14 cellular contexts compared by ENCODE assay signal in the genomic region with DNA sequence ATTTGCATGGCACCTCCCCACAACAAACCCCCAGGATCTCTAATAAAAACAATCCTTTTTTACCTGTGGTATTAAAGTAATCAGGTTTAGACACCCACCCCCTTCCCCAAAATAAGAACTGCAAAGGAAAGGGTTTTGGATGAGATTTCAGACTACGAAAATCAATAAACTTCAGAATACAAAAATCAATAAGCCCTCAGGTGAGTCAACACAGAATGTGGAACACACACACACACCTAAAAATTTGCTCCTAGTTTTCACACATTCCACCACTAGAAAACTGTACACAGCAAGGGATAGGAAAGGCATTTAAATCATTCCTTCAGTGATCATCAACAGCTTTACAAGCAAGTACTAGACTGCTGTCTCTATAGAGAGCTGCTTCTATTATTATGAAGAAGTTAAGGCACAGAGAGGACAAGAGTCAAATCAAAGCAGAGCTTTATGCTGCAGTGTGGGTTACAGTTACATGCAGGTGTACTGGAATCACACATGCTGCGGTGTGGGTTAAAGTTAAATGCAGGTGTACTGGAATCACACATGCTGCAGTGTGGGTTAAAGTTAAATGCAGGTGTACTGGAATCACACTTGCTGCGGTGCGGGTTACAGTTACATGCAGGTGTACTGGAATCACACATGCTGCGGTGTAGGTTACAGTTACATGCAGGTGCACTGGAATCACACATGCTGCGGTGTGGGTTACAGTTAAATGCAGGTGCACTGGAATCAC. TPM values are rescaled to one million over a fixed set of nuclear protein-coding genes. Genes with fewer than 3 reads are reported as not detected.
DNase-seq lines count a peak whose midpoint lies in the region; ATAC-seq and TF ChIP-seq lines count a peak whose summit lies in the region.
"Had no signal": no experiment of that assay in that cellular context is flagged by ENCODE, and none has a peak within 500 bp of the region (broad histone marks: within the 10 kb centered on the region; RNA-seq: fewer than 3 reads in every experiment).

No MANE protein-coding gene starts in this region.

- ATAC-seq in left ventricle myocardium superior: no peak
- ATAC-seq: natural killer cell had no signal

- intact Hi-C loops in left ventricle myocardium superior (cut with micrococcal nuclease): no loop called here
- intact Hi-C loops in adrenal gland (cut with DNase I): loop anchor here in 1 of 2 donors (5.0 kb wide), 1 partner anchor 66 kb away; no protein-coding TSS in a partner anchor

- H3K27ac ChIP-seq in right atrium auricular region (peak overlapping the region; percentile 62 to 79), adrenal gland (no peak overlapping the region), SJCRH30 (no peak overlapping the region)
- no peak overlapping the region for H3K27ac ChIP-seq in effector memory CD4-positive, alpha-beta T cell (ENCODE audit: insufficient read depth, low read length, poor library complexity, severe bottlenecking)

- H3K27me3 ChIP-seq in right atrium auricular region (no peaks in the 10 kb centered on the region), adrenal gland (no peaks in the 10 kb centered on the region), SJCRH30 (no peaks in the 10 kb centered on the region)
- no peaks in the 10 kb centered on the region for H3K27me3 ChIP-seq in effector memory CD4-positive, alpha-beta T cell (replicated peaks; ENCODE audit: control insufficient read depth, insufficient read depth, low read length, poor library complexity, severe bottlenecking)
- H3K27me3 ChIP-seq: tibial nerve had no signal

- no peaks in the 10 kb centered on the region for H3K9me3 ChIP-seq in right atrium auricular region
- H3K9me3 ChIP-seq in effector memory CD4-positive, alpha-beta T cell (ENCODE audit: control insufficient read depth, low read length): no peaks in the 10 kb centered on the region
- no peaks in the 10 kb centered on the region for H3K9me3 ChIP-seq in adrenal gland (replicated peaks in 1 of 3)
- H3K9me3 ChIP-seq in SJCRH30 (replicated peaks): no peaks in the 10 kb centered on the region
- H3K9me3 ChIP-seq: tibial nerve had no signal

- TF ChIP-seq POLR2A in adrenal gland (IDR thresholded peaks at IDR 0.05): no peak

- DNase-seq in right atrium auricular region (ENCODE audit: low spot score) (no peak), left ventricle myocardium superior (no peak), NCI-H526 (lab: John Stamatoyannopoulos, UW) (peak; percentile 46 to 73), adrenal gland (no peak), NCI-H2171 (lab: John Stamatoyannopoulos, UW) (no peak), SJCRH30 (no peak)
- DNase-seq in effector memory CD4-positive, alpha-beta T cell: no peak
- DNase-seq: activated CD8-positive, alpha-beta memory T cell treated with anti-CD3 and anti-CD28 coated beads, Interleukin-2, amount 50 U/mL, for 4 hours; dermis blood vessel endothelial cell; natural killer cell; NCI-H1694 treated with DMSO at 0.1 percent for 48 hours; NCI-H774; SHP77 had no signal

- H3K4me3 ChIP-seq in right atrium auricular region (no peak overlapping the region), adrenal gland (no peak overlapping the region), SJCRH30 (no peak overlapping the region)
- H3K4me3 ChIP-seq in effector memory CD4-positive, alpha-beta T cell (ENCODE audit: insufficient read depth, low read depth, low read length, poor library complexity, severe bottlenecking): peak overlapping the region; percentile 2
- H3K4me3 ChIP-seq: tibial nerve had no signal

- no peak for TF ChIP-seq CTCF in right atrium auricular region (IDR thresholded peaks at IDR 0.05)
- TF ChIP-seq CTCF in adrenal gland (IDR thresholded peaks at IDR 0.05): no peak

- H3K36me3 ChIP-seq in right atrium auricular region (no peaks in the 10 kb centered on the region), adrenal gland (replicated peaks in 1 of 2) (no peaks in the 10 kb centered on the region), SJCRH30 (0 out of 2 replicates have a peak, but pooled peaks cover 2% of the 10 kb centered on the region)
- no peaks in the 10 kb centered on the region for H3K36me3 ChIP-seq in effector memory CD4-positive, alpha-beta T cell (ENCODE audit: control insufficient read depth, insufficient read depth, low read length)
- H3K36me3 ChIP-seq: tibial nerve had no signal

- 83 to 96% (median 90%) methylated on average over 6 of the region's 6 CpGs for WGBS in adrenal gland, 4 donors

- peaks cover 0 to 40% of the 10 kb centered on the region in 2 donors for H3K4me1 ChIP-seq in right atrium auricular region
- H3K4me1 ChIP-seq in effector memory CD4-positive, alpha-beta T cell (ENCODE audit: control insufficient read depth, insufficient read depth, low read length, poor library complexity, severe bottlenecking): no peaks in the 10 kb centered on the region
- H3K4me1 ChIP-seq in adrenal gland (replicated peaks in 1 of 2): peaks cover 5 to 8% of the 10 kb centered on the region in 2 donors
- H3K4me1 ChIP-seq in SJCRH30: peaks cover 9% of the 10 kb centered on the region

RNA-seq across cellular contexts. Expression of a gene that starts 36.3 kb away (rescaled TPM):
- total RNA-seq in right atrium auricular region (100 to 1,000 TPM in 1 of 2 donors, 10 to 100 TPM in 1; 80.4 to 123 TPM), left ventricle myocardium superior (68.1 TPM), adrenal gland (100 to 1,000 TPM in 2 of 8 donors, 10 to 100 TPM in 6; 49.1 to 194 (median 74.1) TPM)
- 100 to 1,000 TPM in 1 of 3 donors, 10 to 100 TPM in 2; 68.1 to 130 (median 97.5) TPM for polyA plus RNA-seq in adrenal gland
- total RNA-seq in SJCRH30 (2014; rRNA removed; shearing (Covaris generic)): 93.9 and 96.1 TPM in 2 replicates

Comparison
In these comparisons a context has a peak if more than half of its experiments do, and no peak if none do; other contexts are left out.
1. DNase-seq: peak in NCI-H526 (2 of 2); none in right atrium auricular region (single experiment), left ventricle myocardium superior (single experiment), effector memory CD4-positive, alpha-beta T cell (0 of 3), adrenal gland (0 of 7), NCI-H2171 (single experiment) and SJCRH30 (0 of 2).
2. H3K27ac ChIP-seq: peak in right atrium auricular region (2 of 2); none in effector memory CD4-positive, alpha-beta T cell (single experiment), adrenal gland (0 of 5) and SJCRH30 (single experiment).